In the genomic region with DNA sequence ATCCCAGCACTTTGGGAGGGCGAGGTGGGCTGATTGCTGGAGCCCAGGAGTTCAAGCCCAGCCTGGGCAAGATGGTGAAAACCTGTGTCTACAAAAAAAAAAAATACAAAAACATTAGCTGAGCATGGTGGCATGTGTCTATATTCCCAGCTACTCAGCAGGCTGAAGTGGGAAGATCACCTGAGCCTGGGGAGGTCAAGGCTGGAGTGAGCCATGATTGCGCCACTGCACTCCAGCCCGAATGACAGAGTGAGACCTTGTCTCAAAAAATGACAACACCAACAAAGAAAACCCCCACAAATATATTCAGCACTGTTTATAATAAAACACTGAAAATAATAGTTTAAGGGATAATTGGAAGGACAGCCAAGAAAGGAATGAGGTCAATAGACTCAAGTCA, we compare ENCODE assay signal across 1 cellular context.
TF ChIP-seq lines count a peak whose summit lies in the region.

No MANE protein-coding gene starts in this region.

TF ChIP-seq in HepG2, 621 proteins besides CTCF, POLR2A, EP300 and RAD21 (continued from another document):
- TF ChIP-seq, protein P1, sequence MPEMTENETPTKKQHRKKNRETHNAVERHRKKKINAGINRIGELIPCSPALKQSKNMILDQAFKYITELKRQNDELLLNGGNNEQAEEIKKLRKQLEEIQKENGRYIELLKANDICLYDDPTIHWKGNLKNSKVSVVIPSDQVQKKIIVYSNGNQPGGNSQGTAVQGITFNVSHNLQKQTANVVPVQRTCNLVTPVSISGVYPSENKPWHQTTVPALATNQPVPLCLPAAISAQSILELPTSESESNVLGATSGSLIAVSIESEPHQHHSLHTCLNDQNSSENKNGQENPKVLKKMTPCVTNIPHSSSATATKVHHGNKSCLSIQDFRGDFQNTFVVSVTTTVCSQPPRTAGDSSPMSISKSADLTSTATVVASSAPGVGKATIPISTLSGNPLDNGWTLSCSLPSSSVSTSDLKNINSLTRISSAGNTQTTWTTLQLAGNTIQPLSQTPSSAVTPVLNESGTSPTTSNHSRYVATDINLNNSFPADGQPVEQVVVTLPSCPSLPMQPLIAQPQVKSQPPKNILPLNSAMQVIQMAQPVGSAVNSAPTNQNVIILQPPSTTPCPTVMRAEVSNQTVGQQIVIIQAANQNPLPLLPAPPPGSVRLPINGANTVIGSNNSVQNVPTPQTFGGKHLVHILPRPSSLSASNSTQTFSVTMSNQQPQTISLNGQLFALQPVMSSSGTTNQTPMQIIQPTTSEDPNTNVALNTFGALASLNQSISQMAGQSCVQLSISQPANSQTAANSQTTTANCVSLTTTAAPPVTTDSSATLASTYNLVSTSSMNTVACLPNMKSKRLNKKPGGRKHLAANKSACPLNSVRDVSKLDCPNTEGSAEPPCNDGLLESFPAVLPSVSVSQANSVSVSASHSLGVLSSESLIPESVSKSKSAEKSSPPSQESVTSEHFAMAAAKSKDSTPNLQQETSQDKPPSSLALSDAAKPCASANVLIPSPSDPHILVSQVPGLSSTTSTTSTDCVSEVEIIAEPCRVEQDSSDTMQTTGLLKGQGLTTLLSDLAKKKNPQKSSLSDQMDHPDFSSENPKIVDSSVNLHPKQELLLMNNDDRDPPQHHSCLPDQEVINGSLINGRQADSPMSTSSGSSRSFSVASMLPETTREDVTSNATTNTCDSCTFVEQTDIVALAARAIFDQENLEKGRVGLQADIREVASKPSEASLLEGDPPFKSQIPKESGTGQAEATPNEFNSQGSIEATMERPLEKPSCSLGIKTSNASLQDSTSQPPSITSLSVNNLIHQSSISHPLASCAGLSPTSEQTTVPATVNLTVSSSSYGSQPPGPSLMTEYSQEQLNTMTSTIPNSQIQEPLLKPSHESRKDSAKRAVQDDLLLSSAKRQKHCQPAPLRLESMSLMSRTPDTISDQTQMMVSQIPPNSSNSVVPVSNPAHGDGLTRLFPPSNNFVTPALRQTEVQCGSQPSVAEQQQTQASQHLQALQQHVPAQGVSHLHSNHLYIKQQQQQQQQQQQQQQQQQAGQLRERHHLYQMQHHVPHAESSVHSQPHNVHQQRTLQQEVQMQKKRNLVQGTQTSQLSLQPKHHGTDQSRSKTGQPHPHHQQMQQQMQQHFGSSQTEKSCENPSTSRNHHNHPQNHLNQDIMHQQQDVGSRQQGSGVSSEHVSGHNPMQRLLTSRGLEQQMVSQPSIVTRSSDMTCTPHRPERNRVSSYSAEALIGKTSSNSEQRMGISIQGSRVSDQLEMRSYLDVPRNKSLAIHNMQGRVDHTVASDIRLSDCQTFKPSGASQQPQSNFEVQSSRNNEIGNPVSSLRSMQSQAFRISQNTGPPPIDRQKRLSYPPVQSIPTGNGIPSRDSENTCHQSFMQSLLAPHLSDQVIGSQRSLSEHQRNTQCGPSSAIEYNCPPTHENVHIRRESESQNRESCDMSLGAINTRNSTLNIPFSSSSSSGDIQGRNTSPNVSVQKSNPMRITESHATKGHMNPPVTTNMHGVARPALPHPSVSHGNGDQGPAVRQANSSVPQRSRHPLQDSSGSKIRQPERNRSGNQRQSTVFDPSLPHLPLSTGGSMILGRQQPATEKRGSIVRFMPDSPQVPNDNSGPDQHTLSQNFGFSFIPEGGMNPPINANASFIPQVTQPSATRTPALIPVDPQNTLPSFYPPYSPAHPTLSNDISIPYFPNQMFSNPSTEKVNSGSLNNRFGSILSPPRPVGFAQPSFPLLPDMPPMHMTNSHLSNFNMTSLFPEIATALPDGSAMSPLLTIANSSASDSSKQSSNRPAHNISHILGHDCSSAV (CRISPR knock-in tag; IDR thresholded peaks at IDR 0.05; ENCODE audit: borderline replicate concordance), result no peak
- TF ChIP-seq EZH2 (conservative IDR thresholded peaks at IDR 0.05; ENCODE audit: low read depth, low read length), result no peak
- TF ChIP-seq, protein P2, sequence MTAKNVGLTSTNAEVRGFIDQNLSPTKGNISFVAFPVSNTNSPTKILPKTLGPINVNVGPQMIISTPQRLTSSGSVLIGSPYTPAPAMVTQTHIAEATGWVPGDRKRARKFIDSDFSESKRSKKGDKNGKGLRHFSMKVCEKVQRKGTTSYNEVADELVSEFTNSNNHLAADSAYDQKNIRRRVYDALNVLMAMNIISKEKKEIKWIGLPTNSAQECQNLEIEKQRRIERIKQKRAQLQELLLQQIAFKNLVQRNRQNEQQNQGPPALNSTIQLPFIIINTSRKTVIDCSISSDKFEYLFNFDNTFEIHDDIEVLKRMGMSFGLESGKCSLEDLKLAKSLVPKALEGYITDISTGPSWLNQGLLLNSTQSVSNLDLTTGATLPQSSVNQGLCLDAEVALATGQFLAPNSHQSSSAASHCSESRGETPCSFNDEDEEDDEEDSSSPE (CRISPR knock-in tag; IDR thresholded peaks at IDR 0.05), result no peak
- no peak for TF ChIP-seq MTF1 (CRISPR knock-in tag; IDR thresholded peaks at IDR 0.05)
- TF ChIP-seq NFKBIZ (CRISPR knock-in tag; IDR thresholded peaks at IDR 0.05), result no peak
- no peak for TF ChIP-seq SETDB1 (CRISPR knock-in tag; IDR thresholded peaks at IDR 0.05; ENCODE audit: borderline replicate concordance)
- no peak for TF ChIP-seq SOX13 (IDR thresholded peaks at IDR 0.05)
- TF ChIP-seq SOX13 (CRISPR knock-in tag; conservative IDR thresholded peaks at IDR 0.05 in 1 of 2, IDR thresholded peaks at IDR 0.05 in 1 of 2), result 0 out of 4 replicates have a peak, but pooled peaks of 1 of the 2 experiments have one; percentile 38
- TF ChIP-seq RNF2 (conservative IDR thresholded peaks at IDR 0.05; ENCODE audit: low read depth), result no peak
- TF ChIP-seq, protein P3, sequence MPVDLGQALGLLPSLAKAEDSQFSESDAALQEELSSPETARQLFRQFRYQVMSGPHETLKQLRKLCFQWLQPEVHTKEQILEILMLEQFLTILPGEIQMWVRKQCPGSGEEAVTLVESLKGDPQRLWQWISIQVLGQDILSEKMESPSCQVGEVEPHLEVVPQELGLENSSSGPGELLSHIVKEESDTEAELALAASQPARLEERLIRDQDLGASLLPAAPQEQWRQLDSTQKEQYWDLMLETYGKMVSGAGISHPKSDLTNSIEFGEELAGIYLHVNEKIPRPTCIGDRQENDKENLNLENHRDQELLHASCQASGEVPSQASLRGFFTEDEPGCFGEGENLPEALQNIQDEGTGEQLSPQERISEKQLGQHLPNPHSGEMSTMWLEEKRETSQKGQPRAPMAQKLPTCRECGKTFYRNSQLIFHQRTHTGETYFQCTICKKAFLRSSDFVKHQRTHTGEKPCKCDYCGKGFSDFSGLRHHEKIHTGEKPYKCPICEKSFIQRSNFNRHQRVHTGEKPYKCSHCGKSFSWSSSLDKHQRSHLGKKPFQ (CRISPR knock-in tag; IDR thresholded peaks at IDR 0.05; ENCODE audit: insufficient replicate concordance), result no peak
- TF ChIP-seq KLF15 (CRISPR knock-in tag; IDR thresholded peaks at IDR 0.05; ENCODE audit: borderline replicate concordance), result no peak
- TF ChIP-seq SPEN (CRISPR knock-in tag; IDR thresholded peaks at IDR 0.05; ENCODE audit: low read depth), result no peak
- TF ChIP-seq MEIS2 (CRISPR knock-in tag; IDR thresholded peaks at IDR 0.05), result no peak
- TF ChIP-seq ZNF615 (CRISPR knock-in tag; IDR thresholded peaks at IDR 0.05; ENCODE audit: borderline replicate concordance), result no peak
- no peak for TF ChIP-seq FOXK2 (IDR thresholded peaks at IDR 0.05)
- TF ChIP-seq MATR3 (CRISPR knock-in tag; IDR thresholded peaks at IDR 0.05), result no peak
- no peak for TF ChIP-seq ZFP82 (CRISPR knock-in tag; IDR thresholded peaks at IDR 0.05; ENCODE audit: borderline replicate concordance)
- TF ChIP-seq, protein P4, sequence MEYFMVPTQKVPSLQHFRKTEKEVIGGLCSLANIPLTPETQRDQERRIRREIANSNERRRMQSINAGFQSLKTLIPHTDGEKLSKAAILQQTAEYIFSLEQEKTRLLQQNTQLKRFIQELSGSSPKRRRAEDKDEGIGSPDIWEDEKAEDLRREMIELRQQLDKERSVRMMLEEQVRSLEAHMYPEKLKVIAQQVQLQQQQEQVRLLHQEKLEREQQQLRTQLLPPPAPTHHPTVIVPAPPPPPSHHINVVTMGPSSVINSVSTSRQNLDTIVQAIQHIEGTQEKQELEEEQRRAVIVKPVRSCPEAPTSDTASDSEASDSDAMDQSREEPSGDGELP (IDR thresholded peaks at IDR 0.05; ENCODE audit: borderline replicate concordance, low read depth), result no peak; the same call in 1 of the 2 replicates
- peak; percentile 8 for TF ChIP-seq TEAD3 (CRISPR knock-in tag; optimal IDR thresholded peaks at IDR 0.05; ENCODE audit: borderline replicate concordance)
- no peak for TF ChIP-seq IRX3 (CRISPR knock-in tag; IDR thresholded peaks at IDR 0.05; ENCODE audit: borderline replicate concordance, low read depth)
- TF ChIP-seq ZNF773 (CRISPR knock-in tag; IDR thresholded peaks at IDR 0.05; ENCODE audit: borderline replicate concordance), result no peak
- no peak for TF ChIP-seq SMYD3 (CRISPR knock-in tag; IDR thresholded peaks at IDR 0.05)
- TF ChIP-seq LCORL (IDR thresholded peaks at IDR 0.05), result no peak
- TF ChIP-seq LCORL (CRISPR knock-in tag; IDR thresholded peaks at IDR 0.05), result no peak
- no peak for TF ChIP-seq SNAI1 (CRISPR knock-in tag; IDR thresholded peaks at IDR 0.05; ENCODE audit: borderline replicate concordance)
- no peak for TF ChIP-seq MXD4 (CRISPR knock-in tag; IDR thresholded peaks at IDR 0.05)
- TF ChIP-seq, protein P5, sequence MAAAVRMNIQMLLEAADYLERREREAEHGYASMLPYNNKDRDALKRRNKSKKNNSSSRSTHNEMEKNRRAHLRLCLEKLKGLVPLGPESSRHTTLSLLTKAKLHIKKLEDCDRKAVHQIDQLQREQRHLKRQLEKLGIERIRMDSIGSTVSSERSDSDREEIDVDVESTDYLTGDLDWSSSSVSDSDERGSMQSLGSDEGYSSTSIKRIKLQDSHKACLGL (CRISPR knock-in tag; IDR thresholded peaks at IDR 0.05), result no peak
- TF ChIP-seq PAF1 (CRISPR knock-in tag; IDR thresholded peaks at IDR 0.05), result no peak
- TF ChIP-seq, protein P6, sequence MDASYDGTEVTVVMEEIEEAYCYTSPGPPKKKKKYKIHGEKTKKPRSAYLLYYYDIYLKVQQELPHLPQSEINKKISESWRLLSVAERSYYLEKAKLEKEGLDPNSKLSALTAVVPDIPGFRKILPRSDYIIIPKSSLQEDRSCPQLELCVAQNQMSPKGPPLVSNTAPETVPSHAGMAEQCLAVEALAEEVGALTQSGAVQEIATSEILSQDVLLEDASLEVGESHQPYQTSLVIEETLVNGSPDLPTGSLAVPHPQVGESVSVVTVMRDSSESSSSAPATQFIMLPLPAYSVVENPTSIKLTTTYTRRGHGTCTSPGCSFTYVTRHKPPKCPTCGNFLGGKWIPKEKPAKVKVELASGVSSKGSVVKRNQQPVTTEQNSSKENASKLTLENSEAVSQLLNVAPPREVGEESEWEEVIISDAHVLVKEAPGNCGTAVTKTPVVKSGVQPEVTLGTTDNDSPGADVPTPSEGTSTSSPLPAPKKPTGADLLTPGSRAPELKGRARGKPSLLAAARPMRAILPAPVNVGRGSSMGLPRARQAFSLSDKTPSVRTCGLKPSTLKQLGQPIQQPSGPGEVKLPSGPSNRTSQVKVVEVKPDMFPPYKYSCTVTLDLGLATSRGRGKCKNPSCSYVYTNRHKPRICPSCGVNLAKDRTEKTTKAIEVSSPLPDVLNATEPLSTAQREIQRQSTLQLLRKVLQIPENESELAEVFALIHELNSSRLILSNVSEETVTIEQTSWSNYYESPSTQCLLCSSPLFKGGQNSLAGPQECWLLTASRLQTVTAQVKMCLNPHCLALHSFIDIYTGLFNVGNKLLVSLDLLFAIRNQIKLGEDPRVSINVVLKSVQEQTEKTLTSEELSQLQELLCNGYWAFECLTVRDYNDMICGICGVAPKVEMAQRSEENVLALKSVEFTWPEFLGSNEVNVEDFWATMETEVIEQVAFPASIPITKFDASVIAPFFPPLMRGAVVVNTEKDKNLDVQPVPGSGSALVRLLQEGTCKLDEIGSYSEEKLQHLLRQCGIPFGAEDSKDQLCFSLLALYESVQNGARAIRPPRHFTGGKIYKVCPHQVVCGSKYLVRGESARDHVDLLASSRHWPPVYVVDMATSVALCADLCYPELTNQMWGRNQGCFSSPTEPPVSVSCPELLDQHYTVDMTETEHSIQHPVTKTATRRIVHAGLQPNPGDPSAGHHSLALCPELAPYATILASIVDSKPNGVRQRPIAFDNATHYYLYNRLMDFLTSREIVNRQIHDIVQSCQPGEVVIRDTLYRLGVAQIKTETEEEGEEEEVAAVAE (CRISPR knock-in tag; IDR thresholded peaks at IDR 0.05; ENCODE audit: borderline replicate concordance), result no peak
- no peak for TF ChIP-seq ZNF496 (CRISPR knock-in tag; IDR thresholded peaks at IDR 0.05; ENCODE audit: insufficient replicate concordance)
- no peak for TF ChIP-seq RFXAP (CRISPR knock-in tag; IDR thresholded peaks at IDR 0.05; ENCODE audit: borderline replicate concordance)
- peak; percentile 79; the same call in 1 of the 2 replicates for TF ChIP-seq CEBPB (IDR thresholded peaks at IDR 0.05; ENCODE audit: borderline replicate concordance, low read depth, low read length)
- TF ChIP-seq NFE2L1 (CRISPR knock-in tag; IDR thresholded peaks at IDR 0.05; ENCODE audit: borderline replicate concordance), result no peak
- TF ChIP-seq ZNF121 (CRISPR knock-in tag; IDR thresholded peaks at IDR 0.05), result no peak
- peak; percentile 77 for TF ChIP-seq CEBPG (CRISPR knock-in tag; IDR thresholded peaks at IDR 0.05)
- no peak for TF ChIP-seq CCAR2 (optimal IDR thresholded peaks at IDR 0.05; ENCODE audit: low read depth, low read length)
